In genomic region chr3:159271799-159272512, GRCh38 we compare ENCODE assay signal across 25 cellular contexts.
DNase-seq lines count a peak whose midpoint lies in the region; ATAC-seq, FAIRE-seq and TF ChIP-seq lines count a peak whose summit lies in the region.
"Had no signal": no experiment of that assay in that cellular context is flagged by ENCODE, and none has a peak within 500 bp of the region (broad histone marks: within the 10 kb centered on the region; RNA-seq: fewer than 3 reads in every experiment).

No MANE protein-coding gene starts in this region.

- DNase-seq in SK-N-SH (no peak), WTC11 (ENCODE audit: low spot score) (no peak), kidney (no peak), psoas muscle (no peak), NCI-H1436 treated with DMSO at 0.1 percent for 48 hours (lab: John Stamatoyannopoulos, UW) (no peak)
- DNase-seq: ACHN; AML-193; BE2C; CD4-positive, alpha-beta T cell; CD8-positive, alpha-beta memory T cell; DMS 273 treated with DMSO at 0.1 percent for 48 hours; DMS79; EL; GF-D8; H9 had no signal

- no peak for TF ChIP-seq RAD21 in SK-N-SH (IDR thresholded peaks at IDR 0.05; ENCODE audit: low read length)

- 89% methylated on average over 2 of the region's 2 CpGs for WGBS in SK-N-SH (ENCODE audit: low lambda C conversion rate)
- WGBS in psoas muscle, 3 donors = 36 to 63% (median 37%) methylated on average over 2 of the region's 2 CpGs

- no peaks in the 10 kb centered on the region for H4K20me1 ChIP-seq in SK-N-SH (ENCODE audit: insufficient read depth)

- H3K36me3 ChIP-seq in SK-N-SH (replicated peaks in 1 of 2; ENCODE audit: control insufficient read depth in 1 of 2, insufficient read depth in 2 of 2, low read length in 1 of 2) (no peaks in the 10 kb centered on the region), kidney (ENCODE audit: control insufficient read depth in 1 of 2, insufficient read depth in 2 of 2, low read length in 2 of 2) (no peaks in the 10 kb centered on the region), psoas muscle (ENCODE audit: insufficient read depth in 1 of 2, low read depth in 1 of 2) (no peaks in the 10 kb centered on the region)
- H3K36me3 ChIP-seq: BE2C; BLaER1 treated with 17β-estradiol and CSF1 and Interleukin-3, amounts not matched to agents 10 nM and 100 nM had no signal

- no peaks in the 10 kb centered on the region for H3K79me2 ChIP-seq in SK-N-SH (ENCODE audit: insufficient read depth)

- H3K27me3 Mint-ChIP-seq in WTC11 (ENCODE audit: low read depth) = no peaks in the 10 kb centered on the region

- H3K27ac Mint-ChIP-seq in WTC11 = no peak overlapping the region
- H3K27ac Mint-ChIP-seq: CD14-positive monocyte; CD4-positive, alpha-beta T cell; CD8-positive, alpha-beta memory T cell; GM23338; H9 had no signal

- no peaks in the 10 kb centered on the region for H3F3A ChIP-seq in SK-N-SH (replicated peaks; ENCODE audit: insufficient read depth)

- H3K4me1 Mint-ChIP-seq in WTC11 = no peaks in the 10 kb centered on the region
- H3K4me1 Mint-ChIP-seq: CD14-positive monocyte; CD8-positive, alpha-beta memory T cell; GM23338; H9 had no signal

- H2AFZ ChIP-seq in SK-N-SH (ENCODE audit: low read depth) = no peak overlapping the region
- H2AFZ ChIP-seq: GM23338 had no signal

- H3K4me2 ChIP-seq in SK-N-SH = no peak overlapping the region
- H3K4me2 ChIP-seq: A549; BLaER1 treated with 17β-estradiol and CSF1 and Interleukin-3, amounts not matched to agents 10 nM and 100 nM; GM23338 had no signal

- H3K9ac ChIP-seq in SK-N-SH = no peak overlapping the region
- H3K9ac ChIP-seq in kidney (ENCODE audit: low read length in 2 of 2) = no peak overlapping the region
- H3K9ac ChIP-seq: BLaER1 treated with 17β-estradiol and CSF1 and Interleukin-3, amounts not matched to agents 10 nM and 100 nM had no signal

- H3K27me3 ChIP-seq in SK-N-SH (ENCODE audit: insufficient read depth) (no peaks in the 10 kb centered on the region), psoas muscle (ENCODE audit: insufficient read depth in 3 of 3, low read length in 2 of 3) (no peaks in the 10 kb centered on the region)
- H3K27me3 ChIP-seq: BLaER1 treated with 17β-estradiol and CSF1 and Interleukin-3, amounts not matched to agents 10 nM and 100 nM had no signal

- H3K27ac ChIP-seq in SK-N-SH (ENCODE audit: low read depth in 2 of 2, low read length in 1 of 2) (no peak overlapping the region), kidney (ENCODE audit: low read depth in 2 of 2, low read length in 2 of 2) (no peak overlapping the region), psoas muscle (no peak overlapping the region)
- H3K27ac ChIP-seq: 22Rv1; A549; BLaER1 treated with 17β-estradiol and CSF1 and Interleukin-3, amounts not matched to agents 10 nM and 100 nM had no signal

- H3K4me1 ChIP-seq in SK-N-SH (ENCODE audit: control insufficient read depth in 1 of 2, insufficient read depth in 2 of 2, low read depth in 1 of 2, low read length in 1 of 2) (peaks cover 0 to 2% of the 10 kb centered on the region in 2 experiments; a peak in 2 of 4 replicates), kidney (ENCODE audit: control insufficient read depth in 1 of 2, insufficient read depth in 1 of 2, low read depth in 1 of 2, low read length in 2 of 2) (no peaks in the 10 kb centered on the region), psoas muscle (no peaks in the 10 kb centered on the region)
- H3K4me1 ChIP-seq: A549; BE2C; BLaER1 treated with 17β-estradiol and CSF1 and Interleukin-3, amounts not matched to agents 10 nM and 100 nM had no signal

- H3K9me3 ChIP-seq in SK-N-SH (no peaks in the 10 kb centered on the region), kidney (ENCODE audit: control insufficient read depth in 1 of 2, low read length in 2 of 2) (no peaks in the 10 kb centered on the region), psoas muscle (no peaks in the 10 kb centered on the region)
- H3K9me3 ChIP-seq: A549; BE2C; BLaER1 treated with 17β-estradiol and CSF1 and Interleukin-3, amounts not matched to agents 10 nM and 100 nM had no signal

- no peak for TF ChIP-seq CTCF in SK-N-SH (IDR thresholded peaks at IDR 0.05)
- TF ChIP-seq CTCF in WTC11 (IDR thresholded peaks at IDR 0.05) = no peak
- no peak for TF ChIP-seq CTCF in kidney (IDR thresholded peaks at IDR 0.05; ENCODE audit: borderline replicate concordance, extremely low read depth, insufficient read depth)
- no peak for TF ChIP-seq CTCF in psoas muscle (IDR thresholded peaks at IDR 0.05)

- CTCF ChIA-PET in SK-N-SH (lab: Yijun Ruan, JAX) (interaction anchor here (0.6 to 1.8 kb wide), 4 partner anchors 11 to 533 kb away, joined by 3 to 5 read pairs (median 3); no protein-coding TSS in a partner anchor), WTC11 (lab: Charles Lee) (no interaction called here)

- peak; percentile 94 for FAIRE-seq in kidney (lab: Jason Lieb, UNC)
- FAIRE-seq: A549, D721Med, GM12891, GM18507 had no signal

- TF ChIP-seq EP300 in SK-N-SH (IDR thresholded peaks at IDR 0.05; ENCODE audit: borderline replicate concordance in 1 of 2, low read depth in 1 of 2, low read length in 1 of 2) = peak in 1 of 2 experiments; percentile 53; a peak in 1 of 4 replicates

- H3K4me3 ChIP-seq in SK-N-SH (ENCODE audit: low read depth in 2 of 2, low read length in 1 of 2) = no peak overlapping the region
- no peak overlapping the region for H3K4me3 ChIP-seq in kidney (ENCODE audit: low read length in 2 of 2)
- no peak overlapping the region for H3K4me3 ChIP-seq in psoas muscle
- H3K4me3 ChIP-seq: A549; BLaER1 treated with 17β-estradiol and CSF1 and Interleukin-3, amounts not matched to agents 10 nM and 100 nM; GM23338 had no signal

- intact Hi-C loops in kidney (cut with DNase I) (no loop called here), psoas muscle (cut with DNase I) (no loop called here)

- H3K36me3 Mint-ChIP-seq in WTC11 = no peaks in the 10 kb centered on the region
- H3K36me3 Mint-ChIP-seq: CD14-positive monocyte; CD8-positive, alpha-beta memory T cell had no signal

- no peak overlapping the region for H3K4me3 Mint-ChIP-seq in WTC11
- H3K4me3 Mint-ChIP-seq: CD14-positive monocyte; CD4-positive, alpha-beta T cell; CD8-positive, alpha-beta memory T cell; GM23338; H9 had no signal

- H3K9me2 ChIP-seq in SK-N-SH = no peaks in the 10 kb centered on the region

- POLR2A ChIA-PET in SK-N-SH (lab: Yijun Ruan, JAX) = no interaction called here
- POLR2A ChIA-PET in WTC11 (lab: Charles Lee) = no interaction called here

- no peaks in the 10 kb centered on the region for H3K9me3 Mint-ChIP-seq in WTC11
- H3K9me3 Mint-ChIP-seq: CD4-positive, alpha-beta T cell; GM23338; H9 had no signal

- ATAC-seq in SK-N-SH treated with all-trans-retinoic acid at 6 μM for 48 hours = no peak
- ATAC-seq in WTC11 = no peak
- ATAC-seq in psoas muscle = no peak
- ATAC-seq: A549, GM23338, HCT116 had no signal

TF ChIP-seq in SK-N-SH treated with all-trans-retinoic acid at 6 μM for 48 hours, 23 proteins besides CTCF, POLR2A, EP300 and RAD21:
- TF ChIP-seq ISL1 (CRISPR knock-in tag; IDR thresholded peaks at IDR 0.05) (peak; percentile 69), CSDC2 (CRISPR knock-in tag; IDR thresholded peaks at IDR 0.05) (no peak), PPARA (CRISPR knock-in tag; IDR thresholded peaks at IDR 0.05; ENCODE audit: borderline replicate concordance) (no peak)

TF ChIP-seq in SK-N-SH, 30 proteins besides CTCF, POLR2A, EP300 and RAD21:
- TF ChIP-seq TAF1 (IDR thresholded peaks at IDR 0.05; ENCODE audit: borderline replicate concordance, low read depth, low read length) = no peak

TF ChIP-seq in WTC11, 78 proteins besides CTCF, POLR2A, EP300 and RAD21:
- peak; percentile 92 for TF ChIP-seq HMGA2 (CRISPR knock-in tag; IDR thresholded peaks at IDR 0.05)
- no peak for TF ChIP-seq NFYB (CRISPR knock-in tag; conservative IDR thresholded peaks at IDR 0.05; ENCODE audit: low read depth)
- no peak for TF ChIP-seq ZNF317 (CRISPR knock-in tag; IDR thresholded peaks at IDR 0.05; ENCODE audit: borderline replicate concordance, low read depth)
TF ChIP-seq in WTC11: peak in this region for 1.
